Comparison of ENCODE assay signal across 28 cellular contexts in genomic region chr13:72217142-72217541, GRCh38.
"Had no signal": no experiment of that assay in that cellular context is flagged by ENCODE, and none has a peak within 500 bp of the region (broad histone marks: within the 10 kb centered on the region; RNA-seq: fewer than 3 reads in every experiment).

No MANE protein-coding gene starts in this region.

- H3K9me3 ChIP-seq: suprapubic skin, testis, thoracic aorta, thyroid gland, tibial artery, tibial nerve, transverse colon, upper lobe of left lung, upper lobe of right lung, uterus, vagina had no signal

- H3K36me3 Mint-ChIP-seq: stimulated activated effector memory CD8-positive, alpha-beta T cell treated with anti-CD3 and anti-CD28 coated beads, Interleukin-12 subunit alpha, Interleukin-12 subunit beta, amount 100 ng/mL, for 72 hours; stimulated activated memory B cell treated with anti-CD40 and anti-IgM and Interleukin-4, amounts not matched to agents 10 μg/mL and 1 μg/mL and 100 μg/mL, for 72 hours; stimulated activated naive B cell treated with anti-CD40 and anti-IgM and Interleukin-4, amounts not matched to agents 10 μg/mL and 1 μg/mL and 100 μg/mL, for 72 hours; type B pancreatic cell had no signal

- DNase-seq: stimulated activated CD4-positive, alpha-beta T cell treated with anti-CD3 and anti-CD28 coated beads, Interleukin-2, amount 100 ng/mL, for 48 hours; stimulated activated CD4-positive, alpha-beta T cell treated with anti-CD3 and anti-CD28 coated beads, Interleukin-4, amount 100 ng/mL, for 1 hour; stimulated activated CD4-positive, alpha-beta T cell treated with anti-CD3 and anti-CD28 coated beads, Interleukin-4, amount 100 ng/mL, for 24 hours; stimulated activated CD4-positive, alpha-beta T cell treated with anti-CD3 and anti-CD28 coated beads, Interleukin-4, amount 100 ng/mL, for 4 hours; stimulated activated CD8-positive, alpha-beta memory T cell treated with anti-CD3 and anti-CD28 coated beads, Interleukin-4, amount 100 ng/mL, for 48 hours; stimulated activated naive B cell treated with anti-CD40 and anti-IgM and Interleukin-4, amounts not matched to agents 10 μg/mL and 1 μg/mL and 100 μg/mL, for 72 hours; stimulated activated naive CD4-positive, alpha-beta T cell; stimulated activated naive CD4-positive, alpha-beta T cell treated with Interleukin-2 at 50 U/mL for 16 hours; stimulated activated naive CD8-positive, alpha-beta T cell treated with anti-CD3 and anti-CD28 coated beads, Interleukin-15, amount 100 ng/mL, for 72 hours; stimulated activated naive CD8-positive, alpha-beta T cell treated with anti-CD3 and anti-CD28 coated beads, Interleukin-15, Interleukin-2, amounts not matched to agents 100 U/mL and 50 U/mL, for 24 hours; stomach; substantia nigra; testis; thyroid gland; tibial artery; transverse colon; trophoblast cell; upper lobe of left lung; upper lobe of right lung; uterus had no signal

- H3K4me3 Mint-ChIP-seq: stimulated activated effector memory CD8-positive, alpha-beta T cell treated with anti-CD3 and anti-CD28 coated beads, Interleukin-12 subunit alpha, Interleukin-12 subunit beta, amount 100 ng/mL, for 72 hours; stimulated activated memory B cell treated with anti-CD40 and anti-IgM and Interleukin-4, amounts not matched to agents 10 μg/mL and 1 μg/mL and 100 μg/mL, for 72 hours; stimulated activated naive B cell treated with anti-CD40 and anti-IgM and Interleukin-4, amounts not matched to agents 10 μg/mL and 1 μg/mL and 100 μg/mL, for 72 hours; stimulated activated naive CD8-positive, alpha-beta T cell treated with anti-CD3 and anti-CD28 coated beads, Interleukin-15, amount 100 ng/mL, for 72 hours; stimulated activated naive CD8-positive, alpha-beta T cell treated with anti-CD3 and anti-CD28 coated beads, Interleukin-15, Interleukin-2, amounts not matched to agents 100 ng/mL and 50 ng/mL, for 24 hours; type B pancreatic cell had no signal

- ATAC-seq: stimulated activated effector memory CD8-positive, alpha-beta T cell treated with anti-CD3 and anti-CD28 coated beads, Interleukin-12 subunit alpha, Interleukin-12 subunit beta, amount 100 ng/mL, for 72 hours; stimulated activated memory B cell treated with anti-CD40 and anti-IgM and Interleukin-4, amounts not matched to agents 10 μg/mL and 1 μg/mL and 100 μg/mL, for 72 hours; stimulated activated naive B cell treated with anti-CD40 and anti-IgM and Interleukin-4, amounts not matched to agents 10 μg/mL and 1 μg/mL and 100 μg/mL, for 72 hours; stimulated activated naive CD8-positive, alpha-beta T cell treated with anti-CD3 and anti-CD28 coated beads, Interleukin-15, amount 100 ng/mL, for 72 hours; stimulated activated naive CD8-positive, alpha-beta T cell treated with anti-CD3 and anti-CD28 coated beads, Interleukin-15, Interleukin-2, amounts not matched to agents 100 U/mL and 50 U/mL, for 24 hours; upper lobe of right lung had no signal

- H3K36me3 ChIP-seq: stomach, suprapubic skin, thoracic aorta, thyroid gland, tibial artery, tibial nerve, transverse colon, upper lobe of left lung, upper lobe of right lung, uterus, vagina had no signal

- H3K4me3 ChIP-seq: stomach, suprapubic skin, testis, thoracic aorta, thyroid gland, tibial artery, tibial nerve, transverse colon, upper lobe of left lung, upper lobe of right lung, uterus, vagina had no signal

- H3K27me3 ChIP-seq: stomach, suprapubic skin, testis, thyroid gland, tibial artery, tibial nerve, transverse colon, upper lobe of left lung, upper lobe of right lung, uterus, vagina had no signal

- H3K27ac Mint-ChIP-seq: stimulated activated effector memory CD8-positive, alpha-beta T cell treated with anti-CD3 and anti-CD28 coated beads, Interleukin-12 subunit alpha, Interleukin-12 subunit beta, amount 100 ng/mL, for 72 hours; stimulated activated memory B cell treated with anti-CD40 and anti-IgM and Interleukin-4, amounts not matched to agents 10 μg/mL and 1 μg/mL and 100 μg/mL, for 72 hours; stimulated activated naive B cell treated with anti-CD40 and anti-IgM and Interleukin-4, amounts not matched to agents 10 μg/mL and 1 μg/mL and 100 μg/mL, for 72 hours; stimulated activated naive CD8-positive, alpha-beta T cell treated with anti-CD3 and anti-CD28 coated beads, Interleukin-15, amount 100 ng/mL, for 72 hours; stimulated activated naive CD8-positive, alpha-beta T cell treated with anti-CD3 and anti-CD28 coated beads, Interleukin-15, Interleukin-2, amounts not matched to agents 100 ng/mL and 50 ng/mL, for 24 hours; type B pancreatic cell had no signal

- H3K27ac ChIP-seq: stomach, suprapubic skin, testis, thoracic aorta, thyroid gland, tibial artery, tibial nerve, transverse colon, upper lobe of left lung, upper lobe of right lung, uterus, vagina had no signal

- H3K27me3 Mint-ChIP-seq: stimulated activated memory B cell treated with anti-CD40 and anti-IgM and Interleukin-4, amounts not matched to agents 10 μg/mL and 1 μg/mL and 100 μg/mL, for 72 hours; stimulated activated naive B cell treated with anti-CD40 and anti-IgM and Interleukin-4, amounts not matched to agents 10 μg/mL and 1 μg/mL and 100 μg/mL, for 72 hours; stimulated activated naive CD8-positive, alpha-beta T cell treated with anti-CD3 and anti-CD28 coated beads, Interleukin-15, amount 100 ng/mL, for 72 hours; stimulated activated naive CD8-positive, alpha-beta T cell treated with anti-CD3 and anti-CD28 coated beads, Interleukin-15, Interleukin-2, amounts not matched to agents 100 ng/mL and 50 ng/mL, for 24 hours; type B pancreatic cell had no signal

- H3K4me1 Mint-ChIP-seq: stimulated activated effector memory CD8-positive, alpha-beta T cell treated with anti-CD3 and anti-CD28 coated beads, Interleukin-12 subunit alpha, Interleukin-12 subunit beta, amount 100 ng/mL, for 72 hours; stimulated activated memory B cell treated with anti-CD40 and anti-IgM and Interleukin-4, amounts not matched to agents 10 μg/mL and 1 μg/mL and 100 μg/mL, for 72 hours; stimulated activated naive B cell treated with anti-CD40 and anti-IgM and Interleukin-4, amounts not matched to agents 10 μg/mL and 1 μg/mL and 100 μg/mL, for 72 hours; stimulated activated naive CD8-positive, alpha-beta T cell treated with anti-CD3 and anti-CD28 coated beads, Interleukin-15, amount 100 ng/mL, for 72 hours had no signal

- H3K4me1 ChIP-seq: stomach, suprapubic skin, testis, thyroid gland, tibial artery, tibial nerve, transverse colon, upper lobe of left lung, upper lobe of right lung, uterus, vagina had no signal
